18 cellular contexts compared by ENCODE assay signal in genomic region chr11:65287601-65288000, GRCh38. TPM values are rescaled to one million over a fixed set of nuclear protein-coding genes. Genes with fewer than 3 reads are reported as not detected.
DNase-seq lines count a peak whose midpoint lies in the region; TF ChIP-seq lines count a peak whose summit lies in the region.
"Had no signal": no experiment of that assay in that cellular context is flagged by ENCODE, and none has a peak within 500 bp of the region (broad histone marks: within the 10 kb centered on the region; RNA-seq: fewer than 3 reads in every experiment).

No MANE protein-coding gene starts in this region.

- no peaks in the 10 kb centered on the region for H3K27me3 Mint-ChIP-seq in CD4-positive, alpha-beta memory T cell
- H3K27me3 Mint-ChIP-seq: CD8-positive, alpha-beta memory T cell had no signal

- H3K9me3 ChIP-seq in CD4-positive, alpha-beta memory T cell (ENCODE audit: control insufficient read depth in 1 of 2, low read length in 2 of 2), result no peaks in the 10 kb centered on the region
- H3K9me3 ChIP-seq in SJCRH30 (replicated peaks), result no peaks in the 10 kb centered on the region
- no peaks in the 10 kb centered on the region for H3K9me3 ChIP-seq in thyroid gland
- H3K9me3 ChIP-seq in ovary, result no peaks in the 10 kb centered on the region

- WGBS in thyroid gland, 2 donors, result 98 to 100% methylated on average over 2 of the region's 2 CpGs
- 86 to 95% (median 94%) methylated on average over 2 of the region's 2 CpGs for WGBS in ovary, 3 donors

- POLR2A ChIA-PET in CD4-positive, alpha-beta memory T cell (lab: Charles Lee; ENCODE audit: partially characterized antibody), result no interaction called here

- H3K4me1 Mint-ChIP-seq in CD4-positive, alpha-beta memory T cell, result peaks cover 0 to 5% (median 1%) of the 10 kb centered on the region in 4 donors
- H3K4me1 Mint-ChIP-seq: CD8-positive, alpha-beta memory T cell had no signal

- intact Hi-C loops in CD4-positive, alpha-beta memory T cell (cut with micrococcal nuclease), result no loop called here
- intact Hi-C loops in thyroid gland (cut with DNase I), result loop anchor here (10.0 kb wide), 1 partner anchor 237 kb away; the partner anchor contains the start of gene SCYL1
- intact Hi-C loops in ovary (cut with DNase I), result no loop called here

- H3K27ac ChIP-seq in CD4-positive, alpha-beta memory T cell (ENCODE audit: low read depth, low read length), result no peak overlapping the region
- H3K27ac ChIP-seq in SJCRH30, result peak overlapping the region; percentile 42; the same call in 1 of the 2 replicates
- peak overlapping the region; percentile 68 to 86 (median 73) for H3K27ac ChIP-seq in thyroid gland
- H3K27ac ChIP-seq in ovary, result no peak overlapping the region

- TF ChIP-seq CTCF in foreskin fibroblast (IDR thresholded peaks at IDR 0.05; ENCODE audit: low read depth, low read length) (no peak), thyroid gland (IDR thresholded peaks at IDR 0.05) (no peak), ovary (IDR thresholded peaks at IDR 0.05) (no peak)

- CTCF ChIA-PET in CD4-positive, alpha-beta memory T cell (lab: Charles Lee; ENCODE audit: partially characterized antibody), result interaction anchor here (1.4 to 2.3 kb wide), 2 partner anchors 27 to 42 kb away, joined by 5 to 8 read pairs; partner anchors contain the start of gene CDC42EP2

- TF ChIP-seq POLR2A in thyroid gland (IDR thresholded peaks at IDR 0.05), result no peak
- TF ChIP-seq POLR2A in ovary (IDR thresholded peaks at IDR 0.05), result no peak

- no peak for TF ChIP-seq EP300 in ovary (IDR thresholded peaks at IDR 0.05)

- peaks cover 33 to 57% of the 10 kb centered on the region in 2 donors for H3K36me3 Mint-ChIP-seq in CD4-positive, alpha-beta memory T cell

- no peaks in the 10 kb centered on the region for H3K27me3 ChIP-seq in CD4-positive, alpha-beta memory T cell (ENCODE audit: insufficient read depth, low read length)
- H3K27me3 ChIP-seq in SJCRH30 (no peaks in the 10 kb centered on the region), thyroid gland (no peaks in the 10 kb centered on the region), ovary (no peaks in the 10 kb centered on the region)

- peaks cover 23% of the 10 kb centered on the region for H3K36me3 ChIP-seq in CD4-positive, alpha-beta memory T cell (ENCODE audit: insufficient read depth, low read length)
- H3K36me3 ChIP-seq in SJCRH30, result peaks cover 60% of the 10 kb centered on the region
- peaks cover 2% of the 10 kb centered on the region in 2 donors for H3K36me3 ChIP-seq in thyroid gland
- H3K36me3 ChIP-seq in ovary, result no peaks in the 10 kb centered on the region

- H3K4me3 Mint-ChIP-seq in CD4-positive, alpha-beta memory T cell, result no peak overlapping the region
- H3K4me3 Mint-ChIP-seq: CD8-positive, alpha-beta memory T cell had no signal

- H3K4me1 ChIP-seq in CD4-positive, alpha-beta memory T cell (ENCODE audit: insufficient read depth, low read length), result no peaks in the 10 kb centered on the region
- H3K4me1 ChIP-seq in SJCRH30, result peaks cover 43% of the 10 kb centered on the region
- peaks cover 41 to 45% of the 10 kb centered on the region in 2 donors for H3K4me1 ChIP-seq in thyroid gland
- peaks cover 15% of the 10 kb centered on the region for H3K4me1 ChIP-seq in ovary (ENCODE audit: insufficient read depth)

- H3K9me3 Mint-ChIP-seq in CD4-positive, alpha-beta memory T cell, result no peaks in the 10 kb centered on the region
- H3K9me3 Mint-ChIP-seq: CD8-positive, alpha-beta memory T cell had no signal

- no peak for DNase-seq in CD4-positive, alpha-beta memory T cell
- no peak for DNase-seq in SJCRH30
- peak; percentile 53 to 62 for DNase-seq in foreskin fibroblast
- DNase-seq in thyroid gland, result no peak
- DNase-seq in ovary, result no peak
- no peak for DNase-seq in HCEC 1CT
- DNase-seq in foreskin melanocyte, result no peak
- DNase-seq: CD8-positive, alpha-beta memory T cell; DMS53; GF-D8; GOT3; KG1; NCI-H1105; NCI-H146; NCI-H2029; NCI-H226; NCI-H510A treated with DMSO at 0.1 percent for 48 hours; NCI-H82 had no signal

- peak overlapping the region in 4 of 7 donors; percentile 6 to 49 (median 24) for H3K27ac Mint-ChIP-seq in CD4-positive, alpha-beta memory T cell

- no peak overlapping the region for H3K4me3 ChIP-seq in CD4-positive, alpha-beta memory T cell (ENCODE audit: low read length in 2 of 2)
- H3K4me3 ChIP-seq in SJCRH30, result no peak overlapping the region
- no peak overlapping the region for H3K4me3 ChIP-seq in foreskin fibroblast (ENCODE audit: low read depth in 1 of 2, low read length in 2 of 2)
- H3K4me3 ChIP-seq in thyroid gland (replicated peaks in 1 of 3), result no peak overlapping the region
- H3K4me3 ChIP-seq in ovary, result no peak overlapping the region

RNA-seq across cellular contexts. Expression of gene POLA2, which starts 25.8 kb away (rescaled TPM):
- 10 to 100 TPM; 26.4 to 27.3 TPM for total RNA-seq in CD4-positive, alpha-beta memory T cell
- 10 to 100 TPM in 1 of 2 donors, 1 to 10 TPM in 1; 7.8 to 13.7 TPM for polyA plus RNA-seq in CD4-positive, alpha-beta memory T cell
- total RNA-seq in SJCRH30 (2014; rRNA removed; shearing (Covaris generic)), result 47.2 and 54.6 TPM in 2 replicates
- total RNA-seq in thyroid gland (10 to 100 TPM in 2 of 4 donors, 1 to 10 TPM in 2; 7.6 to 11.3 (median 10.4) TPM), ovary (10 to 100 TPM in 3 of 7 donors, 1 to 10 TPM in 4; 4.5 to 10.4 (median 8.6) TPM)
- polyA plus RNA-seq in ovary, result 10 to 100 TPM in 1 of 2 donors, 1 to 10 TPM in 1; 8.6 to 13.3 TPM

RNA-seq across cellular contexts. Expression of gene CDC42EP2, which starts 27.1 kb away (rescaled TPM):
- under 1 TPM; 0.55 to 0.67 TPM for total RNA-seq in CD4-positive, alpha-beta memory T cell
- not detected for polyA plus RNA-seq in CD4-positive, alpha-beta memory T cell
- total RNA-seq in SJCRH30 (2014; rRNA removed; shearing (Covaris generic)), result 5.6 and 6.0 TPM in 2 replicates
- total RNA-seq in thyroid gland, result 10 to 100 TPM; 20.6 to 35.7 (median 25.2) TPM
- 10 to 100 TPM; 13.7 to 46.9 (median 20.1) TPM for total RNA-seq in ovary
- 1 to 10 TPM in 1 of 2 donors, under 1 TPM in 1; 0.48 to 8.0 TPM for polyA plus RNA-seq in ovary
- polyA plus RNA-seq: CD8-positive, alpha-beta memory T cell had no signal

RNA-seq across cellular contexts. Expression of gene DPF2, which starts 46.1 kb away (rescaled TPM):
- 100 to 1,000 TPM; 101 to 102 TPM for total RNA-seq in CD4-positive, alpha-beta memory T cell
- polyA plus RNA-seq in CD4-positive, alpha-beta memory T cell, result 10 to 100 TPM; 65.1 to 67.8 TPM
- 33.0 and 38.0 TPM in 2 replicates for total RNA-seq in SJCRH30 (2014; rRNA removed; shearing (Covaris generic))
- total RNA-seq in thyroid gland (10 to 100 TPM; 45.0 to 52.7 (median 48.0) TPM), ovary (10 to 100 TPM; 49.7 to 99.1 (median 85.4) TPM)
- polyA plus RNA-seq in ovary, result 10 to 100 TPM; 52.0 to 78.4 TPM

Comparison
In these comparisons a context has a peak if more than half of its experiments do, and no peak if none do; other contexts are left out.
1. DNase-seq: peak in foreskin fibroblast (2 of 2); none in CD4-positive, alpha-beta memory T cell (0 of 5), SJCRH30 (0 of 2), thyroid gland (0 of 2), ovary (0 of 5), HCEC 1CT (single experiment) and foreskin melanocyte (single experiment).
2. H3K27ac ChIP-seq: peak in SJCRH30 (single experiment) and thyroid gland (3 of 3); none in CD4-positive, alpha-beta memory T cell (single experiment) and ovary (0 of 2).